Comparison of ENCODE assay signal across 8 cellular contexts in genomic region chr17:4554997-4555799, GRCh38. TPM values are rescaled to one million over a fixed set of nuclear protein-coding genes. Genes with fewer than 3 reads are reported as not detected.
DNase-seq lines count a peak whose midpoint lies in the region; ATAC-seq and TF ChIP-seq lines count a peak whose summit lies in the region.

TSS of gene MYBBP1A (minus strand) at chr17:4555384. CDS start at chr17:4555324, 60 bp downstream.

- H3K27me3 Mint-ChIP-seq in activated naive CD8-positive, alpha-beta T cell treated with anti-CD3 and anti-CD28 coated beads, Interleukin-2, amount 10 ng/mL, durations not matched to agents 7 days and 5 days: no peaks in the 10 kb centered on the region

- ATAC-seq in HG02642 (IDR thresholded peaks at IDR 0.05; ENCODE audit: poor library complexity, unreplicated experiment): peak; percentile 82
- peak; percentile 95 for ATAC-seq in activated naive CD8-positive, alpha-beta T cell treated with anti-CD3 and anti-CD28 coated beads, Interleukin-2, amount 10 ng/mL, durations not matched to agents 7 days and 5 days (ENCODE audit: low read depth)
- peak; percentile 95 for ATAC-seq in Right ventricle myocardium inferior

- H3K27ac ChIP-seq in SU-DHL-6 (ENCODE audit: low read depth, low read length) (peak within 1 kb of the TSS; percentile 38), ovary (peak within 1 kb of the TSS; percentile 42 to 44), thyroid gland (peak within 1 kb of the TSS; percentile 43 to 80 (median 59))

- H3K4me1 ChIP-seq in ovary (ENCODE audit: insufficient read depth) (peaks cover 9% of the 10 kb centered on the region), thyroid gland (peaks cover 15 to 17% of the 10 kb centered on the region in 2 donors)

- peak within 1 kb of the TSS; percentile 95 for H3K27ac Mint-ChIP-seq in activated naive CD8-positive, alpha-beta T cell treated with anti-CD3 and anti-CD28 coated beads, Interleukin-2, amount 10 ng/mL, durations not matched to agents 7 days and 5 days

- H3K4me1 Mint-ChIP-seq in activated naive CD8-positive, alpha-beta T cell treated with anti-CD3 and anti-CD28 coated beads, Interleukin-2, amount 10 ng/mL, durations not matched to agents 7 days and 5 days: peaks cover 22% of the 10 kb centered on the region

- H3K36me3 ChIP-seq in SU-DHL-6 (ENCODE audit: low read length): no peaks in the 10 kb centered on the region
- no peaks in the 10 kb centered on the region for H3K36me3 ChIP-seq in ovary
- peaks cover 14 to 19% of the 10 kb centered on the region in 2 donors for H3K36me3 ChIP-seq in thyroid gland

- intact Hi-C loops in Right ventricle myocardium inferior (cut with DNase I): loop anchor here (5.0 kb wide), 1 partner anchor 133 kb away; no protein-coding TSS in a partner anchor
- intact Hi-C loops in ovary (cut with DNase I): loop anchor here in 1 of 4 donors (10.0 kb wide), 1 partner anchor 130 kb away; no protein-coding TSS in a partner anchor
- intact Hi-C loops in thyroid gland (cut with DNase I): no loop called here

- H3K9me2 ChIP-seq in SU-DHL-6 (replicated peaks; ENCODE audit: insufficient read depth, low read length): no peaks in the 10 kb centered on the region

- DNase-seq in GM12864 (ENCODE audit: low read depth): peak; percentile 89
- DNase-seq in NCI-H128 (lab: John Stamatoyannopoulos, UW; ENCODE audit: unreplicated experiment): peak; percentile 84
- DNase-seq in activated naive CD8-positive, alpha-beta T cell treated with anti-CD3 and anti-CD28 coated beads, Interleukin-2, amount 10 ng/mL, durations not matched to agents 7 days and 5 days: peak; percentile 97
- DNase-seq in Right ventricle myocardium inferior (ENCODE audit: missing footprints): peak; percentile 100
- peak; percentile 95 to 98 (median 97) for DNase-seq in ovary
- peak; percentile 98 for DNase-seq in thyroid gland

- H2AFZ ChIP-seq in SU-DHL-6 (ENCODE audit: low read depth, low read length, severe bottlenecking): peak within 1 kb of the TSS; percentile 91

- H3K4me3 ChIP-seq in GM12864 (ENCODE audit: low read depth, low read length) (peak within 1 kb of the TSS; percentile 95), SU-DHL-6 (ENCODE audit: insufficient read depth, low read length, poor library complexity, severe bottlenecking) (peak within 1 kb of the TSS; percentile 87), ovary (peak within 1 kb of the TSS; percentile 66), thyroid gland (replicated peaks in 1 of 3) (peak within 1 kb of the TSS; percentile 50 to 82 (median 75))

- H3K9me3 Mint-ChIP-seq in activated naive CD8-positive, alpha-beta T cell treated with anti-CD3 and anti-CD28 coated beads, Interleukin-2, amount 10 ng/mL, durations not matched to agents 7 days and 5 days: no peaks in the 10 kb centered on the region

- H4K20me1 ChIP-seq in SU-DHL-6 (ENCODE audit: low read depth, low read length): no peaks in the 10 kb centered on the region

- 0 to 1% (median 1%) methylated on average over 64 to 69 of the region's 69 CpGs for WGBS in ovary, 3 donors
- 1% methylated on average over 18 to 20 of the region's 69 CpGs for WGBS in thyroid gland, 2 donors

- TF ChIP-seq EP300 in ovary (IDR thresholded peaks at IDR 0.05): no peak

- no peaks in the 10 kb centered on the region for H3F3A ChIP-seq in SU-DHL-6 (ENCODE audit: insufficient read depth)

- H3K9me3 ChIP-seq in SU-DHL-6 (ENCODE audit: insufficient read depth, low read length): no peaks in the 10 kb centered on the region
- H3K9me3 ChIP-seq in ovary: no peaks in the 10 kb centered on the region
- H3K9me3 ChIP-seq in thyroid gland: no peaks in the 10 kb centered on the region

- H3K4me2 ChIP-seq in SU-DHL-6 (ENCODE audit: low read depth, low read length, poor library complexity, severe bottlenecking): peak within 1 kb of the TSS; percentile 93

- H3K79me2 ChIP-seq in SU-DHL-6 (ENCODE audit: insufficient read depth, low read length): peaks cover 22% of the 10 kb centered on the region

- TF ChIP-seq CTCF in GM12864 (IDR thresholded peaks at IDR 0.05; ENCODE audit: low read depth, low read length, missing control alignments): peak; percentile 23
- TF ChIP-seq CTCF in SU-DHL-6 (IDR thresholded peaks at IDR 0.05; ENCODE audit: insufficient read depth, low read length, poor library complexity, severe bottlenecking): no peak
- TF ChIP-seq CTCF in ovary (IDR thresholded peaks at IDR 0.05): no peak
- TF ChIP-seq CTCF in thyroid gland (IDR thresholded peaks at IDR 0.05): peak in 3 of 6 experiments; percentile 20 to 45 (median 23)

- no peaks in the 10 kb centered on the region for H3K27me3 ChIP-seq in SU-DHL-6 (ENCODE audit: low read length)
- H3K27me3 ChIP-seq in ovary: no peaks in the 10 kb centered on the region
- H3K27me3 ChIP-seq in thyroid gland: no peaks in the 10 kb centered on the region

- POLR2A ChIA-PET in activated naive CD8-positive, alpha-beta T cell treated with anti-CD3 and anti-CD28 coated beads, Interleukin-2, amount 10 ng/mL, durations not matched to agents 7 days and 5 days (lab: Charles Lee): interaction anchor here (1.0 to 1.7 kb wide), 10 partner anchors 11 to 412 kb away, joined by 3 to 7 read pairs (median 5); partner anchors contain the start of genes C17orf107, CYB5D2, SPNS2 and SPNS3

- TF ChIP-seq POLR2A in ovary (IDR thresholded peaks at IDR 0.05) (no peak), thyroid gland (IDR thresholded peaks at IDR 0.05) (peak in 1 of 2 donors; percentile 71)

- H3K9ac ChIP-seq in SU-DHL-6 (ENCODE audit: low read length): peak within 1 kb of the TSS; percentile 77

- H3K4me3 Mint-ChIP-seq in activated naive CD8-positive, alpha-beta T cell treated with anti-CD3 and anti-CD28 coated beads, Interleukin-2, amount 10 ng/mL, durations not matched to agents 7 days and 5 days: peak within 1 kb of the TSS; percentile 91

- H3K36me3 Mint-ChIP-seq in activated naive CD8-positive, alpha-beta T cell treated with anti-CD3 and anti-CD28 coated beads, Interleukin-2, amount 10 ng/mL, durations not matched to agents 7 days and 5 days: peaks cover 4% of the 10 kb centered on the region

RNA-seq across cellular contexts. Expression of gene MYBBP1A, which starts in this region (rescaled TPM):
- 10 to 100 TPM; 59.1 to 61.6 TPM for total RNA-seq in activated naive CD8-positive, alpha-beta T cell treated with anti-CD3 and anti-CD28 coated beads, Interleukin-2, amount 10 ng/mL, durations not matched to agents 7 days and 5 days
- total RNA-seq in Right ventricle myocardium inferior: 19.2 TPM
- 10 to 100 TPM; 18.5 to 71.4 (median 46.4) TPM for total RNA-seq in ovary
- polyA plus RNA-seq in ovary: 10 to 100 TPM; 12.7 to 24.3 TPM
- total RNA-seq in thyroid gland: 10 to 100 TPM; 23.5 to 50.2 (median 37.6) TPM

Comparison
In these comparisons a context has a peak if more than half of its experiments do, and no peak if none do; other contexts are left out.
1. Peak in every context shown above with its lines: DNase-seq, ATAC-seq, H3K4me3 ChIP-seq and H3K27ac ChIP-seq.